8 cellular contexts compared by ENCODE assay signal in the genomic region with DNA sequence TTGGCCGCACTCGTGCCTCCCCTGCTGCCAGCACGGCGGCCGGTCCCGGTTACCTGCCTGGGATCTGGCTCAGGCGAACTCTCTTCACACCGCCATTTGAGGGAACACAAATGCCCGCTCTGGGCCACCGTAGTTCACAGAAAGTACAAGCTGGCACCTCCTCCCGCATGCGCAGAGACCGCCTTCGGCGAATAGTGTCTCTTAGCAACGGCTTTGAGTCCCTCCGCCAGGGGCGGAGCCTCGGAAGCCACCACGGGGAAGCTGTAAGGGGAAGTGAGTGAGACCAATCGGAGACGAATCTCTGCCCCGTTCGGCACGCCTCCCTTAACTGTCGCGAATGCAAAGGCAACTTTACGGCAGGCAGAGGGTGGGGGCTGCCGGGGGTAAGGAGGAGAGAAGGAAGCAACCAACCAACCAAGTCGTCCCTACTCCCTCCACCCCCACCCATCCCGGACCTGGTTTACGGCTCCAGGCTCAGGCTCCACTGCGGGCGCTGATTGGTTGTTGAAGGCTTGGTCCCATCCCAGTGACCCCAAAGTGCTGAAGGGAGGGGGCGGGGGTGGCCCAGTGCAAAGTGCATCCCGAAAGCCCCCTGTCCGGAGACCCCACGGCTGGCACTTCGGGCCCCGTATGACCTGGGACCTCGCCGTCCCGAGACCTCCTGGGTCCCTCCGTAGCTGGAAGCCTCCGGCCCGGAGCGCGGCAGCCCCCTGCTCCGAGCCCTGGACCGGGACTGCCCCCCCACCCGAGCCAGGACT. TPM values are rescaled to one million over a fixed set of nuclear protein-coding genes. Genes with fewer than 3 reads are reported as not detected.
DNase-seq lines count a peak whose midpoint lies in the region; ATAC-seq, FAIRE-seq and TF ChIP-seq lines count a peak whose summit lies in the region.

TSS of gene ASB7 (plus strand) at position 526 of the 758 bp plus-strand sequence. CDS start 9,628 bp downstream, outside the sequence.
A gene with protein sequence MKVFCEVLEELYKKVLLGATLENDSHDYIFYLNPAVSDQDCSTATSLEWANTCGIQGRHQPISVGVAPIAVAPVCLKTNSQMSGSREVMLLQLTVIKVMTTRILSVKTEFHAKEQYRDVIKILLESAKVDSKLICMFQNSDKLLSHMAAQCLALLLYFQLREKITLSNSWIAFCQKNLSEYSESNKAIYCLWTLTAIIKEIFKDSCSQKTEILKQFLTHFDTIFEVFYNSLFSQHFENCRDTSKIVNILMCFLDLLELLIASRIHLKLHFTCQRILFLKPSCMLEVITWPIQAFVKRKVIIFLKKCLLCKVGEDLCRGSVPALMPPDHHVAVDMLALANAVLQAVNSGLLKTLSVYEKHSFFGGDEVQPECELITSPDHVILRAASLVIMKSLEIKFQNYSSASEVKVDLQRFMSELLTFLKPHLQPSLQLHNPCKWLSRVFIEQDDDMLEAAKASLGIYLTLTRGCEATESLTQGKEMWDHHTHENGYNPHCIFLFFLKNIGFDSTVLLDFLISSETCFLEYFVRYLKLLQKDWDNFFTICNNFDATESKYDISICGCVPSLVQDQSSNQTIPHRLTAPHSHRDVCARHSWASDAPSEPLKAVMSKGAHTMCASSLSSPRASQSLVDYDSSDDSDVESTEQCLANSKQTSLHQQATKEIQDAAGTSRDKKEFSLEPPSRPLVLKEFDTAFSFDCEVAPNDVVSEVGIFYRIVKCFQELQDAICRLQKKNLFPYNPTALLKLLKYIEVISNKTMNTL (minus strand): TSS at position 121 of the 758 bp plus-strand sequence. CDS start 21,342 bp downstream, outside the sequence.

- TF ChIP-seq EP300 in transverse colon (IDR thresholded peaks at IDR 0.05; ENCODE audit: low read depth) = no peak

- DNase-seq in GM12891 (ENCODE audit: insufficient read length, low spot score) (peak; percentile 77), NCI-H1436 treated with DMSO at 0.1 percent for 48 hours (lab: John Stamatoyannopoulos, UW) (peak; percentile 91), T-cell (peak; percentile 98 to 100 (median 100)), cardiac septum (ENCODE audit: low spot score) (peak; percentile 100), trophoblast cell (peak; percentile 100), transverse colon (peak; percentile 100)

- ATAC-seq in HG02840 (IDR thresholded peaks at IDR 0.05; ENCODE audit: low FRiP score, unreplicated experiment) (peak; percentile 93), T-cell (replicated peaks in 1 of 4) (peak; percentile 88 to 92 (median 88))

- H3K4me3 Mint-ChIP-seq in T-cell = no peak within 1 kb of the TSS

- H3K27me3 Mint-ChIP-seq in T-cell = no peaks in the 10 kb centered on the region

- peak within 1 kb of the TSS; percentile 86 for H3K4me2 ChIP-seq in trophoblast cell (ENCODE audit: low read length)

- CTCF ChIA-PET in T-cell (lab: Charles Lee) = interaction anchor here in 1 of 2 donors (0.8 to 2.1 kb wide), 4 partner anchors 30 to 869 kb away, joined by 5 to 10 read pairs (median 7); partner anchors contain the start of genes ADAMTS17 and LYSMD4

- peaks cover 23% of the 10 kb centered on the region for H3K36me3 Mint-ChIP-seq in T-cell

- no peaks in the 10 kb centered on the region for H3K9me3 Mint-ChIP-seq in T-cell

- peak within 1 kb of the TSS; percentile 39 for H2AK5ac ChIP-seq in trophoblast cell (ENCODE audit: low read length)

- H3K27me3 ChIP-seq in trophoblast cell (ENCODE audit: insufficient read depth, low read length) = no peaks in the 10 kb centered on the region
- H3K27me3 ChIP-seq in transverse colon = no peaks in the 10 kb centered on the region

- H3K27ac ChIP-seq in adipose tissue (ENCODE audit: low read depth, low read length) (peak within 1 kb of the TSS; percentile 21), trophoblast cell (ENCODE audit: low read depth, low read length) (peak within 1 kb of the TSS; percentile 52), transverse colon (peak within 1 kb of the TSS; percentile 85 to 94 (median 91))

- H2BK120ac ChIP-seq in trophoblast cell (ENCODE audit: insufficient read depth, low read length, poor library complexity) = peak within 1 kb of the TSS; percentile 67

- peak within 1 kb of the TSS; percentile 96 for H2AFZ ChIP-seq in trophoblast cell (ENCODE audit: insufficient read depth, low read length, poor library complexity)

- H3K27ac Mint-ChIP-seq in T-cell = peak within 1 kb of the TSS in 1 of 2 donors; percentile 87

- WGBS in adipose tissue, 3 donors = 0 to 1% (median 0%) methylated on average over 50 to 51 of the region's 51 CpGs
- no CpG with 5 or more reads among the region's 51 CpGs for WGBS in trophoblast cell (ENCODE audit: extremely low coverage, insufficient coverage, insufficient read length)
- WGBS in transverse colon (ENCODE audit: low coverage in 1 of 2), 2 donors = 0% methylated on average over 32 of the region's 51 CpGs; no CpG with 5 or more reads in 1 of the 2 donors

- TF ChIP-seq POLR2A in GM12891 (IDR thresholded peaks at IDR 0.05; ENCODE audit: low read depth, low read length) (peak; percentile 25; the same call in 1 of the 2 replicates), transverse colon (IDR thresholded peaks at IDR 0.05) (peak; percentile 24)

- no peak within 1 kb of the TSS for H2BK12ac ChIP-seq in trophoblast cell (ENCODE audit: low read length)

- peak within 1 kb of the TSS; percentile 85 for H4K12ac ChIP-seq in trophoblast cell (ENCODE audit: low read depth, low read length)

- peaks cover 11% of the 10 kb centered on the region for H3K79me2 ChIP-seq in trophoblast cell (ENCODE audit: control insufficient read depth, insufficient read depth, low read length, poor library complexity)

- H3K4me1 ChIP-seq in trophoblast cell (ENCODE audit: control insufficient read depth in 1 of 2, insufficient read depth in 2 of 2, low read length in 2 of 2) (peaks cover 5 to 6% of the 10 kb centered on the region in 2 experiments), transverse colon (peaks cover 12 to 44% (median 23%) of the 10 kb centered on the region in 4 donors)

- H2BK5ac ChIP-seq in trophoblast cell (ENCODE audit: low read depth, low read length, poor library complexity) = peak within 1 kb of the TSS; percentile 59

- H4K91ac ChIP-seq in trophoblast cell (ENCODE audit: low read depth, low read length) = peak within 1 kb of the TSS; percentile 80

- TF ChIP-seq CTCF in transverse colon (IDR thresholded peaks at IDR 0.05) = no peak

- peak; percentile 99 for FAIRE-seq in GM12891 (lab: Jason Lieb, UNC)

- H3K14ac ChIP-seq in trophoblast cell (ENCODE audit: low read length) = peak within 1 kb of the TSS; percentile 69

- intact Hi-C loops in cardiac septum (cut with DNase I) (loop anchor here (10.0 kb wide), 1 partner anchor 673 kb away; the partner anchor contains the start of gene SELENOS), transverse colon (cut with DNase I; ENCODE audit: low total_unique reads) (no loop called here)

- H3K36me3 ChIP-seq in trophoblast cell (ENCODE audit: control insufficient read depth in 1 of 2, insufficient read depth in 2 of 2, low read length in 2 of 2) = peaks cover 0 to 2% of the 10 kb centered on the region in 2 experiments
- peaks cover 0 to 9% (median 0%) of the 10 kb centered on the region in 4 donors for H3K36me3 ChIP-seq in transverse colon

- peak within 1 kb of the TSS; percentile 93 for H3K4ac ChIP-seq in trophoblast cell (ENCODE audit: low read depth, low read length)

- peak within 1 kb of the TSS; percentile 93 for H4K8ac ChIP-seq in trophoblast cell (ENCODE audit: low read depth, low read length)

- POLR2A ChIA-PET in T-cell (lab: Charles Lee) = interaction anchor here (0.5 to 0.6 kb wide), 2 partner anchors 29 to 1404 kb away, joined by 3 to 7 read pairs; no protein-coding TSS in a partner anchor

- no peaks in the 10 kb centered on the region for H3K9me3 ChIP-seq in trophoblast cell (ENCODE audit: insufficient read depth, low read depth, low read length)
- no peaks in the 10 kb centered on the region for H3K9me3 ChIP-seq in transverse colon

- peaks cover 62 to 68% (median 66%) of the 10 kb centered on the region in 3 donors for H3K4me1 Mint-ChIP-seq in T-cell

- H3K9ac ChIP-seq in trophoblast cell (ENCODE audit: low read length) = peak within 1 kb of the TSS; percentile 90

- in situ Hi-C loops in transverse colon (cut with MboI; ENCODE audit: low pct_ligation_motif_present in 1 of 4, low pct_unique_long_range_greater_than_20kb in 1 of 4, low sequenced_read_pairs in 3 of 4) = no loop called here

- H3K23ac ChIP-seq in trophoblast cell (ENCODE audit: low read length) = no peak within 1 kb of the TSS

- H3K4me3 ChIP-seq in trophoblast cell (ENCODE audit: low read depth, low read length) (peak within 1 kb of the TSS; percentile 95), transverse colon (peak within 1 kb of the TSS; percentile 70 to 98 (median 89))

- H3K18ac ChIP-seq in trophoblast cell (ENCODE audit: low read length) = peak within 1 kb of the TSS; percentile 80

- H3K79me1 ChIP-seq in trophoblast cell (ENCODE audit: low read length) = peaks cover 8% of the 10 kb centered on the region

TF ChIP-seq in GM12891, 5 proteins besides CTCF, POLR2A, EP300 and RAD21:
- TF ChIP-seq TAF1 (IDR thresholded peaks at IDR 0.05; ENCODE audit: low read depth, low read length) = peak; percentile 34; the same call in 1 of the 2 replicates
- peak; percentile 94 for TF ChIP-seq SPI1 (IDR thresholded peaks at IDR 0.05; ENCODE audit: low read depth, low read length)
- TF ChIP-seq POU2F2 (IDR thresholded peaks at IDR 0.05; ENCODE audit: low read depth, low read length) = no peak

RNA-seq across cellular contexts. Expression of gene ASB7, which starts in this region (rescaled TPM):
- polyA plus RNA-seq in GM12891 (2012; ENCODE audit: low read depth, missing spikeins) = 5.9 TPM
- total RNA-seq in T-cell = 10 to 100 TPM; 17.7 to 24.8 (median 21.8) TPM
- polyA plus RNA-seq in adipose tissue = 1 to 10 TPM; 2.1 to 4.2 (median 3.0) TPM
- total RNA-seq in cardiac septum = 6.8 TPM
- 6.2 and 6.5 TPM in 2 replicates for polyA plus RNA-seq in trophoblast cell (2013)
- total RNA-seq in transverse colon = 10 to 100 TPM; 29.9 to 45.3 (median 35.3) TPM

RNA-seq across cellular contexts. Expression of the second gene that starts in this region (rescaled TPM):
- polyA plus RNA-seq in GM12891 (2012; ENCODE audit: low read depth, missing spikeins) = 8.6 TPM
- total RNA-seq in T-cell (10 to 100 TPM; 42.9 to 88.1 (median 77.0) TPM), cardiac septum (9.7 TPM), transverse colon (10 to 100 TPM; 24.7 to 48.9 (median 39.2) TPM)
- 1 to 10 TPM; 2.6 to 9.9 (median 3.9) TPM for polyA plus RNA-seq in adipose tissue
- 5.6 and 5.9 TPM in 2 replicates for polyA plus RNA-seq in trophoblast cell (2013)

Comparison
In these comparisons a context has a peak if more than half of its experiments do, and no peak if none do; other contexts are left out.
1. Peak in every context shown above with its lines: DNase-seq, ATAC-seq, H3K4me3 ChIP-seq and H3K27ac ChIP-seq.
2. H3K27ac ChIP-seq: peak in every context shown above with its lines; median percentile 91 in transverse colon; 52 in trophoblast cell; 21 in adipose tissue.